Comparison of ENCODE assay signal across 15 cellular contexts in the genomic region with DNA sequence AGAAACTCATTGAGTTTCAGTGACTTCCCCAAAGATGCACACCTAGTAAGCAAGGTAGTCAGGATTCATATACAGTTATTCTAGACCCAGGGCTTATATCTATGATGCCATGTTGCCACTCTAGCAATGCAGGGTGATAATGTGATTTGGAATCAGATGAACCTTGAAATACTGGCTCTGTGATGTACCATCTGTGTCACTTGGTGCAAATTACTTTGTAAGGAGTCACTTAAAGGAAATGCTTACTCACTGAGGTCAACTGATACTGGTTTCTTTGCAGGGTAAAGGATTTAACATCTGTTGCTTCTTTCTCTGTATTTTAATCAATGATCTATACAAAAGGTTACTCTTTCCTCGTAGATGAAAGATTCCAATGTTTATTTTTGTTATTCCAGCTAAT. TPM values are rescaled to one million over a fixed set of nuclear protein-coding genes. Genes with fewer than 3 reads are reported as not detected.
DNase-seq lines count a peak whose midpoint lies in the region; ATAC-seq, FAIRE-seq and TF ChIP-seq lines count a peak whose summit lies in the region.
"Had no signal": no experiment of that assay in that cellular context is flagged by ENCODE, and none has a peak within 500 bp of the region (broad histone marks: within the 10 kb centered on the region; RNA-seq: fewer than 3 reads in every experiment).

No MANE protein-coding gene starts in this region.

- H3K36me3 ChIP-seq in bronchial epithelial cell (ENCODE audit: control insufficient read depth, insufficient read depth, low read length) (no peaks in the 10 kb centered on the region), gastrocnemius medialis (peaks cover 0 to 34% of the 10 kb centered on the region in 2 donors), H7 (replicated peaks; ENCODE audit: control insufficient read depth, insufficient read depth, low read length) (no peaks in the 10 kb centered on the region), thyroid gland (no peaks in the 10 kb centered on the region)
- H3K36me3 ChIP-seq: neutrophil had no signal

- H3K9me3 ChIP-seq in gastrocnemius medialis (no peaks in the 10 kb centered on the region), thyroid gland (no peaks in the 10 kb centered on the region)
- H3K9me3 ChIP-seq: neutrophil had no signal

- peak overlapping the region; percentile 1 to 70 (median 56) for H3K27ac ChIP-seq in gastrocnemius medialis
- H3K27ac ChIP-seq in thyroid gland = no peak overlapping the region
- H3K27ac ChIP-seq: neutrophil had no signal

- ATAC-seq in gastrocnemius medialis = peak; percentile 53 to 67
- ATAC-seq: CD8-positive, alpha-beta T cell had no signal

- H3K4me1 ChIP-seq in gastrocnemius medialis (no peaks in the 10 kb centered on the region), thyroid gland (no peaks in the 10 kb centered on the region)

- WGBS in thyroid gland, 2 donors = 69 to 77% methylated on average over 1 of the region's 1 CpG

- peak; percentile 2 for DNase-seq in H54 (ENCODE audit: insufficient read length, low spot score)
- peak; percentile 19 for DNase-seq in NB4 (ENCODE audit: low read depth)
- DNase-seq in bronchial epithelial cell (ENCODE audit: low read depth) = peak; percentile 59
- DNase-seq in gastrocnemius medialis = no peak
- no peak for DNase-seq in H7
- no peak for DNase-seq in activated naive CD4-positive, alpha-beta T cell (lab: John Stamatoyannopoulos, UW)
- no peak for DNase-seq in thyroid gland
- DNase-seq: CD8-positive, alpha-beta T cell; NCI-H1436 treated with DMSO at 0.1 percent for 48 hours; NCI-H748 treated with DMSO at 0.1 percent for 48 hours; SHP77 had no signal

- no peak overlapping the region for H3K4me3 ChIP-seq in NB4 (ENCODE audit: low read depth, low read length)
- no peak overlapping the region for H3K4me3 ChIP-seq in bronchial epithelial cell (ENCODE audit: low read depth, low read length)
- H3K4me3 ChIP-seq in gastrocnemius medialis = no peak overlapping the region
- H3K4me3 ChIP-seq in H7 (ENCODE audit: insufficient read depth, low read depth, low read length) = no peak overlapping the region
- no peak overlapping the region for H3K4me3 ChIP-seq in thyroid gland (replicated peaks in 1 of 3)

- in situ Hi-C loops in gastrocnemius medialis (cut with MboI; ENCODE audit: low sequenced_read_pairs in 4 of 4) = no loop called here

- H3K27me3 ChIP-seq in bronchial epithelial cell (ENCODE audit: control insufficient read depth, insufficient read depth, low read length) (no peaks in the 10 kb centered on the region), gastrocnemius medialis (no peaks in the 10 kb centered on the region), H7 (ENCODE audit: control insufficient read depth, insufficient read depth, low read length) (no peaks in the 10 kb centered on the region), thyroid gland (no peaks in the 10 kb centered on the region)
- H3K27me3 ChIP-seq: neutrophil had no signal

- peak; percentile 93 for FAIRE-seq in H54 (lab: Jason Lieb, UNC)
- no peak for FAIRE-seq in bronchial epithelial cell (lab: Jason Lieb, UNC)

- intact Hi-C loops in gastrocnemius medialis (cut with DNase I; ENCODE audit: low total_unique reads) = no loop called here
- intact Hi-C loops in thyroid gland (cut with DNase I) = no loop called here

- TF ChIP-seq POLR2A in H54 (IDR thresholded peaks at IDR 0.05; ENCODE audit: low read depth, low read length) (no peak), NB4 (IDR thresholded peaks at IDR 0.05; ENCODE audit: extremely low read depth, insufficient read length) (no peak), gastrocnemius medialis (IDR thresholded peaks at IDR 0.05) (no peak), thyroid gland (IDR thresholded peaks at IDR 0.05) (no peak)

- no peak for TF ChIP-seq CTCF in NB4 (IDR thresholded peaks at IDR 0.05; ENCODE audit: low read depth, low read length)
- no peak for TF ChIP-seq CTCF in bronchial epithelial cell (IDR thresholded peaks at IDR 0.05; ENCODE audit: insufficient read depth, low read length, severe bottlenecking)
- TF ChIP-seq CTCF in gastrocnemius medialis (IDR thresholded peaks at IDR 0.05 in 4 of 5, conservative IDR thresholded peaks at IDR 0.05 in 1 of 5) = no peak
- no peak for TF ChIP-seq CTCF in thyroid gland (IDR thresholded peaks at IDR 0.05)

RNA-seq across cellular contexts. Expression of gene ASB14, which starts 10.8 kb away (rescaled TPM):
- total RNA-seq in bronchial epithelial cell (not detected in 2 replicates), gastrocnemius medialis (1 to 10 TPM; 1.9 to 3.4 (median 2.6) TPM), thyroid gland (not detected)
- total RNA-seq in H7 (2014; rRNA removed; shearing (Covaris generic)) = 0.03 and 0.04 TPM in 2 replicates
- total RNA-seq: CD8-positive, alpha-beta T cell; lung microvascular endothelial cell; skeletal muscle tissue; subcutaneous adipose tissue had no signal

RNA-seq across cellular contexts. Expression of gene APPL1, which starts 54.2 kb away (rescaled TPM):
- total RNA-seq in bronchial epithelial cell (29.5 and 32.5 TPM in 2 replicates), gastrocnemius medialis (10 to 100 TPM; 50.9 to 76.5 (median 57.4) TPM), thyroid gland (10 to 100 TPM; 49.1 to 65.6 (median 59.6) TPM)
- 32.4 and 36.2 TPM in 2 replicates for total RNA-seq in H7 (2014; rRNA removed; shearing (Covaris generic))

Comparison
In these comparisons a context has a peak if more than half of its experiments do, and no peak if none do; other contexts are left out.
1. DNase-seq: peak in H54 (single experiment), NB4 (single experiment) and bronchial epithelial cell (single experiment); none in gastrocnemius medialis (0 of 2), H7 (single experiment), activated naive CD4-positive, alpha-beta T cell (0 of 4) and thyroid gland (0 of 2).
2. H3K27ac ChIP-seq: peak in gastrocnemius medialis (4 of 4); none in thyroid gland (0 of 3).